3 cellular contexts compared by ENCODE assay signal in genomic region chr4:16052939-16053338, GRCh38.
"Had no signal": no experiment of that assay in that cellular context is flagged by ENCODE, and none has a peak within 500 bp of the region (broad histone marks: within the 10 kb centered on the region; RNA-seq: fewer than 3 reads in every experiment).

No MANE protein-coding gene starts in this region.

- H3K4me3 ChIP-seq: GM12878 had no signal

- ATAC-seq: GM12878 had no signal

- DNase-seq: GDM1, GF-D8 had no signal
